ENCODE assay signal across 8 cellular contexts in genomic region chrX:19334945-19335626, GRCh38. TPM values are rescaled to one million over a fixed set of nuclear protein-coding genes. Genes with fewer than 3 reads are reported as not detected.
A peak's percentile ranks its signal among the peaks of the same experiment; 100 is the strongest.
DNase-seq lines count a peak whose midpoint lies in the region; ATAC-seq and TF ChIP-seq lines count a peak whose summit lies in the region.

No MANE protein-coding gene starts in this region.

- peak; percentile 16 for DNase-seq in stimulated activated CD4-positive, alpha-beta T cell treated with anti-CD3 and anti-CD28 coated beads, Interleukin-1b, Interleukin-23, amount 100 ng/mL, for 48 hours
- DNase-seq in stimulated activated CD4-positive, alpha-beta T cell treated with anti-CD3 and anti-CD28 coated beads, Interleukin-4, amount 100 ng/mL, for 24 hours: no peak
- DNase-seq in NCI-H82 treated with DMSO at 0.1 percent for 48 hours (lab: John Stamatoyannopoulos, UW; ENCODE audit: unreplicated experiment) (peak; percentile 34), colonic mucosa (no peak), upper lobe of right lung (no peak), ecto neural progenitor cell (ENCODE audit: low spot score) (no peak), NCI-H2029 treated with DMSO at 0.1 percent for 48 hours (lab: John Stamatoyannopoulos, UW) (no peak), caudate nucleus (lab: John Stamatoyannopoulos, UW) (no peak)

- no peak overlapping the region for H3K27ac ChIP-seq in colonic mucosa
- H3K27ac ChIP-seq in upper lobe of right lung: no peak overlapping the region
- H3K27ac ChIP-seq in caudate nucleus (ENCODE audit: low read depth, low read length): no peak overlapping the region

- H3K27me3 ChIP-seq in colonic mucosa (no peaks in the 10 kb centered on the region), upper lobe of right lung (no peaks in the 10 kb centered on the region)

- H3K4me3 ChIP-seq in colonic mucosa: no peak overlapping the region
- no peak overlapping the region for H3K4me3 ChIP-seq in upper lobe of right lung

- ATAC-seq in upper lobe of right lung: peak; percentile 33

- H3K9me3 ChIP-seq in colonic mucosa: no peaks in the 10 kb centered on the region
- H3K9me3 ChIP-seq in upper lobe of right lung: peaks cover 7% of the 10 kb centered on the region

- H3K9ac ChIP-seq in colonic mucosa (ENCODE audit: low read depth in 2 of 2, low read length in 2 of 2): no peak overlapping the region

- intact Hi-C loops in colonic mucosa (cut with DNase I) (loop anchor here (5.0 kb wide), 2 partner anchors 403 to 943 kb away; no protein-coding TSS in a partner anchor), upper lobe of right lung (cut with DNase I) (loop anchor here (10.0 kb wide), 1 partner anchor 950 kb away; no protein-coding TSS in a partner anchor)

- no peaks in the 10 kb centered on the region for H3K36me3 ChIP-seq in colonic mucosa
- no peaks in the 10 kb centered on the region for H3K36me3 ChIP-seq in upper lobe of right lung

- peak; percentile 42 for TF ChIP-seq CTCF in colonic mucosa (IDR thresholded peaks at IDR 0.05)
- TF ChIP-seq CTCF in upper lobe of right lung (IDR thresholded peaks at IDR 0.05): peak; percentile 13

- H3K4me1 ChIP-seq in colonic mucosa (no peaks in the 10 kb centered on the region), upper lobe of right lung (no peaks in the 10 kb centered on the region)

RNA-seq across cellular contexts. Expression of gene PDHA1, which starts 8.6 kb away (rescaled TPM):
- 100 to 1,000 TPM; 374 to 378 TPM for total RNA-seq in colonic mucosa
- total RNA-seq in upper lobe of right lung: 114 TPM

Comparison
In these comparisons a context has a peak if more than half of its experiments do, and no peak if none do; other contexts are left out.
1. DNase-seq: peak in stimulated activated CD4-positive, alpha-beta T cell treated with anti-CD3 and anti-CD28 coated beads, Interleukin-1b, Interleukin-23, amount 100 ng/mL, for 48 hours (single experiment) and NCI-H82 treated with DMSO at 0.1 percent for 48 hours (single experiment); none in stimulated activated CD4-positive, alpha-beta T cell treated with anti-CD3 and anti-CD28 coated beads, Interleukin-4, amount 100 ng/mL, for 24 hours (single experiment), colonic mucosa (single experiment), upper lobe of right lung (single experiment), ecto neural progenitor cell (single experiment), NCI-H2029 treated with DMSO at 0.1 percent for 48 hours (single experiment) and caudate nucleus (0 of 61).